In genomic region chr2:137964859-137965459, GRCh38 we compare ENCODE assay signal across 10 cellular contexts. TPM values are rescaled to one million over a fixed set of nuclear protein-coding genes. Genes with fewer than 3 reads are reported as not detected.
DNase-seq lines count a peak whose midpoint lies in the region; ATAC-seq and TF ChIP-seq lines count a peak whose summit lies in the region.
"Had no signal": no experiment of that assay in that cellular context is flagged by ENCODE, and none has a peak within 500 bp of the region (broad histone marks: within the 10 kb centered on the region; RNA-seq: fewer than 3 reads in every experiment).

No MANE protein-coding gene starts in this region.

- H3K9me3 ChIP-seq in ascending aorta = no peaks in the 10 kb centered on the region
- H3K9me3 ChIP-seq in iPS-18a (ENCODE audit: control insufficient read depth, low read depth, low read length) = no peaks in the 10 kb centered on the region

- H3K9me3 Mint-ChIP-seq in CD14-positive monocyte = peaks cover 0 to 9% (median 4%) of the 10 kb centered on the region in 7 donors

- H3K4me3 ChIP-seq in ascending aorta (peak overlapping the region; percentile 45 to 75), iPS-18a (ENCODE audit: low read length) (peak overlapping the region; percentile 46), rectal smooth muscle tissue (ENCODE audit: low read length) (peak overlapping the region; percentile 95)

- H3K36me3 ChIP-seq in ascending aorta (no peaks in the 10 kb centered on the region), iPS-18a (ENCODE audit: control insufficient read depth, low read depth, low read length) (no peaks in the 10 kb centered on the region), rectal smooth muscle tissue (ENCODE audit: control insufficient read depth, insufficient read depth, low read length) (no peaks in the 10 kb centered on the region)

- TF ChIP-seq CTCF in CD14-positive monocyte (IDR thresholded peaks at IDR 0.05) (no peak), ascending aorta (IDR thresholded peaks at IDR 0.05) (no peak)

- ATAC-seq in HG03469 (IDR thresholded peaks at IDR 0.05; ENCODE audit: unreplicated experiment) (no peak), GM19351 (IDR thresholded peaks at IDR 0.05; ENCODE audit: unreplicated experiment) (no peak)

- DNase-seq in CD14-positive monocyte (ENCODE audit: low spot score) (no peak), ascending aorta (ENCODE audit: low spot score in 2 of 2) (no peak), amygdala (lab: John Stamatoyannopoulos, UW) (no peak)
- DNase-seq in activated effector memory CD4-positive, alpha-beta T cell treated with Interleukin-2 at 50 U/mL for 16 hours = no peak
- DNase-seq: NCI-H1694 had no signal

- peak overlapping the region; percentile 84 to 98 for H3K4me3 Mint-ChIP-seq in CD14-positive monocyte

- intact Hi-C loops in CD14-positive monocyte (cut with micrococcal nuclease) = loop anchor here (5.0 to 10.0 kb wide), 3 partner anchors 62 to 540 kb away; partner anchors contain the start of gene SPOPL (in 2 of the 2)
- intact Hi-C loops in ascending aorta (cut with DNase I) = loop anchor here (5.0 to 10.0 kb wide), 3 partner anchors 280 to 537 kb away; partner anchors contain the start of gene SPOPL

- H3K27ac Mint-ChIP-seq in CD14-positive monocyte = peak overlapping the region; percentile 91 to 98 (median 95)

- H3K36me3 Mint-ChIP-seq in CD14-positive monocyte = peaks cover 10 to 19% of the 10 kb centered on the region in 2 donors

- H3K9ac ChIP-seq in iPS-18a (ENCODE audit: low read length) (no peak overlapping the region), rectal smooth muscle tissue (ENCODE audit: low read length) (peak overlapping the region; percentile 61)

- H3K4me1 ChIP-seq in ascending aorta (peaks cover 4 to 22% of the 10 kb centered on the region in 2 donors), iPS-18a (ENCODE audit: control insufficient read depth, low read depth, low read length) (peaks cover 17% of the 10 kb centered on the region), rectal smooth muscle tissue (ENCODE audit: control insufficient read depth, insufficient read depth, low read length) (peaks cover 13% of the 10 kb centered on the region)

- H3K4me1 Mint-ChIP-seq in CD14-positive monocyte = peaks cover 83% of the 10 kb centered on the region

- H3K27ac ChIP-seq in ascending aorta (peak overlapping the region; percentile 90 to 93), iPS-18a (ENCODE audit: low read length) (no peak overlapping the region), rectal smooth muscle tissue (ENCODE audit: low read depth, low read length) (peak overlapping the region; percentile 83)

- H3K27me3 ChIP-seq in ascending aorta (no peaks in the 10 kb centered on the region), iPS-18a (ENCODE audit: control insufficient read depth, insufficient read depth, low read length) (no peaks in the 10 kb centered on the region), rectal smooth muscle tissue (ENCODE audit: control insufficient read depth, insufficient read depth, low read length) (no peaks in the 10 kb centered on the region)

- H3K27me3 Mint-ChIP-seq in CD14-positive monocyte (ENCODE audit: low read depth in 3 of 3) = peaks cover 0 to 2% (median 0%) of the 10 kb centered on the region in 3 donors

RNA-seq across cellular contexts. Expression of gene HNMT, which starts 0.7 kb away (rescaled TPM):
- 100 to 1,000 TPM; 109 to 118 TPM for polyA plus RNA-seq in CD14-positive monocyte
- 22.2 TPM for total RNA-seq in ascending aorta
- total RNA-seq: T-helper 1 cell treated with Interleukin-12 subunit alpha and Interleukin-12 subunit beta and Interleukin-4 antibody, amounts not matched to agents 30 ng/mL and 1 ng/mL, for 36 hours had no signal
